9 cellular contexts compared by ENCODE assay signal in genomic region chr2:73069041-73069854, GRCh38. TPM values are rescaled to one million over a fixed set of nuclear protein-coding genes. Genes with fewer than 3 reads are reported as not detected.
DNase-seq lines count a peak whose midpoint lies in the region; ATAC-seq and TF ChIP-seq lines count a peak whose summit lies in the region.
"Had no signal": no experiment of that assay in that cellular context is flagged by ENCODE, and none has a peak within 500 bp of the region (broad histone marks: within the 10 kb centered on the region; RNA-seq: fewer than 3 reads in every experiment).

No MANE protein-coding gene starts in this region.

- peaks cover 43% of the 10 kb centered on the region for H4K20me1 ChIP-seq in Loucy (ENCODE audit: insufficient read depth, low read length, poor library complexity, severe bottlenecking)

- no peaks in the 10 kb centered on the region for H3K36me3 ChIP-seq in CD4-positive, CD25-positive, alpha-beta regulatory T cell (ENCODE audit: control insufficient read depth, insufficient read depth, low read length)
- H3K36me3 ChIP-seq in Loucy (ENCODE audit: insufficient read depth, low read length), result no peaks in the 10 kb centered on the region
- H3K36me3 ChIP-seq in breast epithelium, result no peaks in the 10 kb centered on the region
- H3K36me3 ChIP-seq: upper lobe of left lung had no signal

- no peak for ATAC-seq in CD4-positive, CD25-positive, alpha-beta regulatory T cell (ENCODE audit: low read depth in 2 of 2)
- ATAC-seq in natural killer cell treated with Interleukin-12 subunit alpha and Interleukin-12 subunit beta and Interleukin-15 and Interleukin-18, amount 100 ng/mL, for 72 hours, result no peak
- no peak for ATAC-seq in HG03025 (IDR thresholded peaks at IDR 0.05; ENCODE audit: low FRiP score, unreplicated experiment)
- no peak for ATAC-seq in left colon

- peaks cover 5 to 43% (median 20%) of the 10 kb centered on the region in 4 donors for H3K4me1 Mint-ChIP-seq in CD4-positive, CD25-positive, alpha-beta regulatory T cell
- peaks cover 44 to 49% of the 10 kb centered on the region in 2 donors for H3K4me1 Mint-ChIP-seq in natural killer cell treated with Interleukin-12 subunit alpha and Interleukin-12 subunit beta and Interleukin-15 and Interleukin-18, amount 100 ng/mL, for 72 hours (ENCODE audit: low read depth in 2 of 2)

- intact Hi-C loops in breast epithelium (cut with DNase I; ENCODE audit: low total_unique reads) (no loop called here), left colon (cut with DNase I, micrococcal nuclease) (no loop called here)

- peak overlapping the region; percentile 92 for H3K9ac ChIP-seq in Loucy (ENCODE audit: low read depth, low read length, poor library complexity, severe bottlenecking)

- TF ChIP-seq CTCF in Loucy (conservative IDR thresholded peaks at IDR 0.05; ENCODE audit: low read length) (no peak), breast epithelium (IDR thresholded peaks at IDR 0.05) (no peak), GM10266 (IDR thresholded peaks at IDR 0.05; ENCODE audit: control insufficient read depth, insufficient read depth, low read depth, missing control alignments) (no peak)

- H3K9me3 ChIP-seq in CD4-positive, CD25-positive, alpha-beta regulatory T cell (ENCODE audit: control insufficient read depth in 2 of 2, low read length in 2 of 2), result no peaks in the 10 kb centered on the region
- H3K9me3 ChIP-seq in Loucy (ENCODE audit: insufficient read depth, low read depth, low read length) (no peaks in the 10 kb centered on the region), breast epithelium (no peaks in the 10 kb centered on the region)
- H3K9me3 ChIP-seq: upper lobe of left lung had no signal

- H3K36me3 Mint-ChIP-seq in CD4-positive, CD25-positive, alpha-beta regulatory T cell, result peaks cover 12% of the 10 kb centered on the region
- no peaks in the 10 kb centered on the region for H3K36me3 Mint-ChIP-seq in natural killer cell treated with Interleukin-12 subunit alpha and Interleukin-12 subunit beta and Interleukin-15 and Interleukin-18, amount 100 ng/mL, for 72 hours

- H3K79me2 ChIP-seq in Loucy (ENCODE audit: insufficient read depth, low read length), result peaks cover 66% of the 10 kb centered on the region

- DNase-seq in CD4-positive, CD25-positive, alpha-beta regulatory T cell, result no peak
- DNase-seq in breast epithelium (ENCODE audit: low spot score in 2 of 2) (no peak), GM10266 (ENCODE audit: extremely low spot score) (no peak), left colon (no peak), iPS-NIHi11 (ENCODE audit: low spot score) (no peak)
- DNase-seq in natural killer cell treated with Interleukin-12 subunit alpha and Interleukin-12 subunit beta and Interleukin-15 and Interleukin-18, amount 100 ng/mL, for 72 hours (ENCODE audit: low spot score), result no peak
- DNase-seq: upper lobe of left lung had no signal

- H3K4me3 ChIP-seq in CD4-positive, CD25-positive, alpha-beta regulatory T cell (ENCODE audit: low read depth, low read length), result peak overlapping the region; percentile 43
- H3K4me3 ChIP-seq in Loucy (ENCODE audit: low read length, poor library complexity, severe bottlenecking) (peak overlapping the region; percentile 85), breast epithelium (peak overlapping the region in 2 of 3 donors; percentile 89 to 92)

- peak overlapping the region; percentile 96 for H3K4me2 ChIP-seq in Loucy (ENCODE audit: low read depth, low read length, poor library complexity, severe bottlenecking)

- H3K9me2 ChIP-seq in Loucy (replicated peaks; ENCODE audit: low read depth, low read length), result no peaks in the 10 kb centered on the region

- H3K4me3 Mint-ChIP-seq in CD4-positive, CD25-positive, alpha-beta regulatory T cell, result peak overlapping the region; percentile 83 to 96 (median 90)
- H3K4me3 Mint-ChIP-seq in natural killer cell treated with Interleukin-12 subunit alpha and Interleukin-12 subunit beta and Interleukin-15 and Interleukin-18, amount 100 ng/mL, for 72 hours, result peak overlapping the region; percentile 90

- no peak for TF ChIP-seq POLR2A in breast epithelium (IDR thresholded peaks at IDR 0.05)

- H3K9me3 Mint-ChIP-seq in CD4-positive, CD25-positive, alpha-beta regulatory T cell, result no peaks in the 10 kb centered on the region
- no peaks in the 10 kb centered on the region for H3K9me3 Mint-ChIP-seq in natural killer cell treated with Interleukin-12 subunit alpha and Interleukin-12 subunit beta and Interleukin-15 and Interleukin-18, amount 100 ng/mL, for 72 hours

- no peak overlapping the region for H3K27ac ChIP-seq in CD4-positive, CD25-positive, alpha-beta regulatory T cell (ENCODE audit: insufficient read depth, low read length, poor library complexity, severe bottlenecking)
- no peak overlapping the region for H3K27ac ChIP-seq in breast epithelium

- no peaks in the 10 kb centered on the region for H3K27me3 ChIP-seq in CD4-positive, CD25-positive, alpha-beta regulatory T cell (ENCODE audit: control insufficient read depth, insufficient read depth, low read length)
- H3K27me3 ChIP-seq in Loucy (ENCODE audit: insufficient read depth, low read length, poor library complexity, severe bottlenecking) (no peaks in the 10 kb centered on the region), breast epithelium (no peaks in the 10 kb centered on the region)
- H3K27me3 ChIP-seq: upper lobe of left lung had no signal

- peaks cover 22% of the 10 kb centered on the region for H3K4me1 ChIP-seq in CD4-positive, CD25-positive, alpha-beta regulatory T cell (ENCODE audit: control insufficient read depth, insufficient read depth, low read length, poor library complexity, severe bottlenecking)
- peaks cover 40% of the 10 kb centered on the region for H3K4me1 ChIP-seq in Loucy (ENCODE audit: insufficient read depth, low read length, poor library complexity, severe bottlenecking)
- H3K4me1 ChIP-seq in breast epithelium, result peaks cover 0 to 9% of the 10 kb centered on the region in 2 donors

- no peaks in the 10 kb centered on the region for H3F3A ChIP-seq in Loucy (ENCODE audit: low read depth)

- no peak overlapping the region for H2AFZ ChIP-seq in Loucy (ENCODE audit: low read length)

- no peaks in the 10 kb centered on the region for H3K27me3 Mint-ChIP-seq in CD4-positive, CD25-positive, alpha-beta regulatory T cell
- H3K27me3 Mint-ChIP-seq in natural killer cell treated with Interleukin-12 subunit alpha and Interleukin-12 subunit beta and Interleukin-15 and Interleukin-18, amount 100 ng/mL, for 72 hours, result no peaks in the 10 kb centered on the region

- H3K27ac Mint-ChIP-seq in CD4-positive, CD25-positive, alpha-beta regulatory T cell, result peak overlapping the region; percentile 36 to 88 (median 62)
- peak overlapping the region; percentile 64 to 78 for H3K27ac Mint-ChIP-seq in natural killer cell treated with Interleukin-12 subunit alpha and Interleukin-12 subunit beta and Interleukin-15 and Interleukin-18, amount 100 ng/mL, for 72 hours

RNA-seq across cellular contexts. Expression of gene SFXN5, which starts 2.3 kb away (rescaled TPM):
- 8.0 TPM for total RNA-seq in CD4-positive, CD25-positive, alpha-beta regulatory T cell
- 1 to 10 TPM; 1.0 to 2.0 (median 1.7) TPM for polyA plus RNA-seq in CD4-positive, CD25-positive, alpha-beta regulatory T cell
- total RNA-seq in breast epithelium, result 10 to 100 TPM in 2 of 3 donors, 1 to 10 TPM in 1; 6.7 to 19.6 (median 12.8) TPM
- total RNA-seq in natural killer cell treated with Interleukin-12 subunit alpha and Interleukin-12 subunit beta and Interleukin-15 and Interleukin-18, amount 100 ng/mL, for 72 hours, result 10 to 100 TPM; 27.3 to 32.4 TPM
- 10 to 100 TPM; 19.9 to 20.5 TPM for total RNA-seq in left colon

RNA-seq across cellular contexts. Expression of gene RAB11FIP5, which starts 43.5 kb away (rescaled TPM):
- total RNA-seq in CD4-positive, CD25-positive, alpha-beta regulatory T cell, result 30.8 TPM
- polyA plus RNA-seq in CD4-positive, CD25-positive, alpha-beta regulatory T cell, result 10 to 100 TPM; 15.4 to 24.0 (median 19.7) TPM
- 10 to 100 TPM; 20.6 to 27.4 (median 26.5) TPM for total RNA-seq in breast epithelium
- total RNA-seq in natural killer cell treated with Interleukin-12 subunit alpha and Interleukin-12 subunit beta and Interleukin-15 and Interleukin-18, amount 100 ng/mL, for 72 hours, result 10 to 100 TPM in 1 of 2 donors, 1 to 10 TPM in 1; 8.8 to 15.7 TPM
- total RNA-seq in left colon, result 10 to 100 TPM; 19.3 to 19.7 TPM
